8 cellular contexts compared by ENCODE assay signal in the genomic region with DNA sequence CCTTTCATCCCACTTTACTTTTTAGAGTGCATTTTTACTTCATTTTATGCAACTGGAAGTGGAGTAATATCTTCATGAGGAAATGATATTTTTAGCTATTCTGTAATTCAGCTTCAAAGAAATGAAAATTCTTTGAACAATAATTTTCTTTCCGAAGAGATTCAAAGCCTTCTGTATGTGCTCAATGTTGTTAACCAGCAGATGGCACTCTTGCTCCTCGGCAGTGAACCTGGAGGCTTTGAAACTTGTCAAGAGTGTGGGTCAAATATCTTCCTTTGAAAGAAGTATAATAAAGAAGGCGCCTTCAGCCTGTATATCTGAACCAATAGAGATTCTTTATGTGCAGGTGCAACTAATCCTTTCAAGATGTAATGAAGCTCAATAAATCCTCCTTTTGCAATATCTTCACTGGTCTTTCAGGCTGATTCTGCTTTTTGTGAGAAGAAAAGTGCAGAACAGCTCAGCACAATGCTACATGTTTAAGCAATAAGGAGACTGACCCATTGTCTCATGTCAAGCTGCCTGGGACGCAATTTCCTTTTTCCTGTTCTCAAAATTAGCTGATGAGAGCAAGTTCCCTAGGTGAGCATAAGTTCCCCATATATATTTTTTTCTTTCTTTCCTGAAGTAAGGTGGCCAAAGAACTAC.
DNase-seq lines count a peak whose midpoint lies in the region; ATAC-seq and TF ChIP-seq lines count a peak whose summit lies in the region.

No MANE protein-coding gene starts in this region.

- H3K36me3 Mint-ChIP-seq in activated CD4-positive, alpha-beta T cell treated with anti-CD3 and anti-CD28 coated beads, Interleukin-2, amount 10 ng/mL, durations not matched to agents 7 days and 5 days (ENCODE audit: low read depth) = no peaks in the 10 kb centered on the region

- H3K27me3 Mint-ChIP-seq in activated CD4-positive, alpha-beta T cell treated with anti-CD3 and anti-CD28 coated beads, Interleukin-2, amount 10 ng/mL, durations not matched to agents 7 days and 5 days = no peaks in the 10 kb centered on the region

- H3K4me3 Mint-ChIP-seq in activated CD4-positive, alpha-beta T cell treated with anti-CD3 and anti-CD28 coated beads, Interleukin-2, amount 10 ng/mL, durations not matched to agents 7 days and 5 days = no peak overlapping the region

- no peaks in the 10 kb centered on the region for H3K9me3 ChIP-seq in tibial artery

- H3K4me1 Mint-ChIP-seq in activated CD4-positive, alpha-beta T cell treated with anti-CD3 and anti-CD28 coated beads, Interleukin-2, amount 10 ng/mL, durations not matched to agents 7 days and 5 days = no peaks in the 10 kb centered on the region

- H3K4me3 ChIP-seq in epithelial cell of esophagus (ENCODE audit: low read length) (no peak overlapping the region), tibial artery (no peak overlapping the region)

- intact Hi-C loops in tibial artery (cut with DNase I; ENCODE audit: low total_unique reads) = no loop called here

- DNase-seq in Caki2 (ENCODE audit: low read depth) (peak; percentile 41), NCI-H446 treated with DMSO at 0.1 percent for 48 hours (lab: John Stamatoyannopoulos, UW) (peak; percentile 53), epithelial cell of esophagus (ENCODE audit: low read depth) (peak; percentile 80), myocyte (ENCODE audit: low read depth) (peak; percentile 87), tibial artery (peak in 1 of 2 donors; percentile 59)
- peak; percentile 69 for DNase-seq in activated CD4-positive, alpha-beta T cell treated with anti-CD3 and anti-CD28 coated beads, Interleukin-2, amount 10 ng/mL, durations not matched to agents 7 days and 5 days

- no peaks in the 10 kb centered on the region for H3K36me3 ChIP-seq in tibial artery

- no peak overlapping the region for H3K27ac ChIP-seq in tibial artery

- CTCF ChIA-PET in activated CD4-positive, alpha-beta T cell treated with anti-CD3 and anti-CD28 coated beads, Interleukin-2, amount 10 ng/mL, durations not matched to agents 7 days and 5 days (lab: Charles Lee) = interaction anchor here (0.7 to 1.2 kb wide), 2 partner anchors 9 to 21 kb away, joined by 3 read pairs; no protein-coding TSS in a partner anchor

- peak; percentile 82 for ATAC-seq in GM19328 (IDR thresholded peaks at IDR 0.05; ENCODE audit: unreplicated experiment)
- ATAC-seq in HG03378 (IDR thresholded peaks at IDR 0.05; ENCODE audit: unreplicated experiment) = peak; percentile 78

- no peaks in the 10 kb centered on the region for H3K9me3 Mint-ChIP-seq in activated CD4-positive, alpha-beta T cell treated with anti-CD3 and anti-CD28 coated beads, Interleukin-2, amount 10 ng/mL, durations not matched to agents 7 days and 5 days

- peak; percentile 99 for TF ChIP-seq CTCF in epithelial cell of esophagus (IDR thresholded peaks at IDR 0.05; ENCODE audit: insufficient read depth, low read depth, low read length, missing control alignments)
- TF ChIP-seq CTCF in tibial artery (IDR thresholded peaks at IDR 0.05) = peak; percentile 47 to 67

- no peak overlapping the region for H3K27ac Mint-ChIP-seq in activated CD4-positive, alpha-beta T cell treated with anti-CD3 and anti-CD28 coated beads, Interleukin-2, amount 10 ng/mL, durations not matched to agents 7 days and 5 days

- no peaks in the 10 kb centered on the region for H3K27me3 ChIP-seq in tibial artery

- POLR2A ChIA-PET in activated CD4-positive, alpha-beta T cell treated with anti-CD3 and anti-CD28 coated beads, Interleukin-2, amount 10 ng/mL, durations not matched to agents 7 days and 5 days (lab: Charles Lee) = no interaction called here

- in situ Hi-C loops in Caki2 (cut with HindIII; ENCODE audit: low pct_unique_long_range_greater_than_20kb, low sequenced_read_pairs) = no loop called here

- no peaks in the 10 kb centered on the region for H3K4me1 ChIP-seq in tibial artery
